In genomic region chr13:38905081-38905480, GRCh38 we compare ENCODE assay signal across 27 cellular contexts.
"Had no signal": no experiment of that assay in that cellular context is flagged by ENCODE, and none has a peak within 500 bp of the region (broad histone marks: within the 10 kb centered on the region; RNA-seq: fewer than 3 reads in every experiment).

No MANE protein-coding gene starts in this region.

- H3K9me3 ChIP-seq: adrenal gland, gastroesophageal sphincter, pancreas, prostate gland, thoracic aorta, vagina had no signal

- DNase-seq: activated CD4-positive, alpha-beta memory T cell treated with anti-CD3 and anti-CD28 coated beads for 36 hours; activated CD4-positive, alpha-beta T cell treated with anti-CD3 and anti-CD28 coated beads, Interleukin-2, amount 10 ng/mL, durations not matched to agents 24 days and 14 days; activated CD4-positive, CD25-positive, alpha-beta regulatory T cell treated with anti-CD3 and anti-CD28 coated beads, Interleukin-2, amount 50 U/mL, for 72 hours; activated CD8-positive, alpha-beta memory T cell treated with anti-CD3 and anti-CD28 coated beads, Interleukin-2, amount 50 U/mL, for 4 hours; activated effector memory CD4-positive, alpha-beta T cell treated with anti-CD3 and anti-CD28 coated beads, Interleukin-2, amount 50 U/mL, for 16 hours; activated naive CD4-positive, alpha-beta T cell treated with anti-CD3 and anti-CD28 coated beads for 36 hours; activated naive CD8-positive, alpha-beta T cell treated with anti-CD3 and anti-CD28 coated beads for 36 hours; activated T-cell treated with anti-CD3 and anti-CD28 coated beads, Interleukin-2, amount 50 U/mL, for 1 hour; adrenal gland; aorta; central memory CD4-positive, alpha-beta T cell; effector CD4-positive, alpha-beta T cell; hippocampal formation; immature natural killer cell; midbrain; naive thymus-derived CD4-positive, alpha-beta T cell; retina; stimulated activated CD4-positive, alpha-beta T cell treated with anti-CD3 and anti-CD28 coated beads, Interleukin-4, amount 100 ng/mL, for 24 hours; T-helper 2 cell had no signal

- ATAC-seq: gastroesophageal sphincter; naive thymus-derived CD4-positive, alpha-beta T cell; sciatic nerve; stimulated activated effector memory CD8-positive, alpha-beta T cell treated with anti-CD3 and anti-CD28 coated beads, Interleukin-12 subunit alpha, Interleukin-12 subunit beta, amount 100 ng/mL, for 72 hours had no signal

- H3K4me1 ChIP-seq: adrenal gland, gastroesophageal sphincter, prostate gland, vagina had no signal

- H3K36me3 ChIP-seq: adrenal gland, gastroesophageal sphincter, pancreas, prostate gland, thoracic aorta, vagina had no signal

- H3K4me3 ChIP-seq: adrenal gland, gastroesophageal sphincter, pancreas, prostate gland, thoracic aorta, vagina had no signal

- H3K27ac ChIP-seq: adrenal gland, gastroesophageal sphincter, pancreas, prostate gland, skin epidermis, thoracic aorta, vagina had no signal

- H3K27me3 ChIP-seq: adrenal gland, gastroesophageal sphincter, pancreas, vagina had no signal
